ENCODE assay signal across 20 cellular contexts in genomic region chr20:59071224-59071623, GRCh38. TPM values are rescaled to one million over a fixed set of nuclear protein-coding genes. Genes with fewer than 3 reads are reported as not detected.
DNase-seq lines count a peak whose midpoint lies in the region; ATAC-seq and TF ChIP-seq lines count a peak whose summit lies in the region.
"Had no signal": no experiment of that assay in that cellular context is flagged by ENCODE, and none has a peak within 500 bp of the region (broad histone marks: within the 10 kb centered on the region; RNA-seq: fewer than 3 reads in every experiment).

No MANE protein-coding gene starts in this region.

- no peak for DNase-seq in activated naive CD8-positive, alpha-beta T cell treated with anti-CD3 and anti-CD28 coated beads, Interleukin-2, amount 50 U/mL, for 24 hours
- DNase-seq in RPMI7951 (ENCODE audit: low read depth): peak; percentile 20
- DNase-seq in upper lobe of right lung: no peak
- no peak for DNase-seq in H4 (ENCODE audit: low spot score)
- DNase-seq in H9: no peak
- DNase-seq: activated CD4-positive, alpha-beta memory T cell treated with anti-CD3 and anti-CD28 coated beads for 36 hours; activated T-cell treated with anti-CD3 and anti-CD28 coated beads, Interleukin-2, amount 50 U/mL, for 4 hours; CD8-positive, alpha-beta T cell; DMS79 treated with DMSO at 0.1 percent for 48 hours; MM.1S; NCI-H69 had no signal

- H2AK5ac ChIP-seq in H9 (ENCODE audit: insufficient read length, low read length): no peak overlapping the region

- no peaks in the 10 kb centered on the region for H3K36me3 Mint-ChIP-seq in activated naive CD8-positive, alpha-beta T cell
- H3K36me3 Mint-ChIP-seq in activated naive CD8-positive, alpha-beta T cell treated with anti-CD3 and anti-CD28 coated beads, Interleukin-2, amount 50 U/mL, for 24 hours (ENCODE audit: low read depth): no peaks in the 10 kb centered on the region
- no peaks in the 10 kb centered on the region for H3K36me3 Mint-ChIP-seq in H9 (ENCODE audit: insufficient read depth in 1 of 3, low read depth in 3 of 3)
- H3K36me3 Mint-ChIP-seq: activated CD4-positive, alpha-beta memory T cell treated with anti-CD3 and anti-CD28 coated beads for 36 hours; activated naive CD4-positive, alpha-beta T cell treated with anti-CD3 and anti-CD28 coated beads, Interleukin-2, amount 50 U/mL, for 24 hours; CD8-positive, alpha-beta T cell had no signal

- no peak overlapping the region for H2BK120ac ChIP-seq in H9 (ENCODE audit: low read depth, low read length, poor library complexity, severe bottlenecking)

- no peaks in the 10 kb centered on the region for H3K9me3 Mint-ChIP-seq in activated naive CD8-positive, alpha-beta T cell (ENCODE audit: low read depth)
- no peaks in the 10 kb centered on the region for H3K9me3 Mint-ChIP-seq in activated naive CD8-positive, alpha-beta T cell treated with anti-CD3 and anti-CD28 coated beads, Interleukin-2, amount 50 U/mL, for 24 hours
- peaks cover 3 to 5% of the 10 kb centered on the region in 2 experiments; a peak in 3 of 5 replicates for H3K9me3 Mint-ChIP-seq in H9
- H3K9me3 Mint-ChIP-seq: activated CD4-positive, alpha-beta memory T cell treated with anti-CD3 and anti-CD28 coated beads for 36 hours; activated naive CD4-positive, alpha-beta T cell treated with anti-CD3 and anti-CD28 coated beads, Interleukin-2, amount 50 U/mL, for 24 hours; activated T-cell treated with anti-CD3 and anti-CD28 coated beads, Interleukin-2, amount 50 U/mL, for 4 hours; CD8-positive, alpha-beta T cell; stimulated activated naive CD8-positive, alpha-beta T cell treated with anti-CD3 and anti-CD28 coated beads, Interleukin-15, Interleukin-2, amounts not matched to agents 100 ng/mL and 50 ng/mL, for 24 hours had no signal

- H3K56ac ChIP-seq in H9 (ENCODE audit: insufficient read length, low read depth, low read length): no peak overlapping the region

- H3K4me3 ChIP-seq in upper lobe of right lung: no peak overlapping the region
- H3K4me3 ChIP-seq: A549 had no signal

- no peak overlapping the region for H2BK12ac ChIP-seq in H9 (ENCODE audit: insufficient read length, low read depth, low read length)

- no peak overlapping the region for H3K4me3 Mint-ChIP-seq in activated naive CD8-positive, alpha-beta T cell
- no peak overlapping the region for H3K4me3 Mint-ChIP-seq in activated naive CD8-positive, alpha-beta T cell treated with anti-CD3 and anti-CD28 coated beads, Interleukin-2, amount 50 U/mL, for 24 hours
- no peak overlapping the region for H3K4me3 Mint-ChIP-seq in H9
- H3K4me3 Mint-ChIP-seq: activated CD4-positive, alpha-beta memory T cell treated with anti-CD3 and anti-CD28 coated beads for 36 hours; activated naive CD4-positive, alpha-beta T cell treated with anti-CD3 and anti-CD28 coated beads, Interleukin-2, amount 50 U/mL, for 24 hours; activated T-cell treated with anti-CD3 and anti-CD28 coated beads, Interleukin-2, amount 50 U/mL, for 4 hours; CD8-positive, alpha-beta T cell; stimulated activated naive CD8-positive, alpha-beta T cell treated with anti-CD3 and anti-CD28 coated beads, Interleukin-15, Interleukin-2, amounts not matched to agents 100 ng/mL and 50 ng/mL, for 24 hours had no signal

- intact Hi-C loops in upper lobe of right lung (cut with DNase I): no loop called here

- H2BK20ac ChIP-seq in H9 (ENCODE audit: low read depth, low read length, poor library complexity, severe bottlenecking): no peak overlapping the region

- H4K8ac ChIP-seq in H9 (replicated peaks; ENCODE audit: insufficient read length, low read depth, low read length): no peak overlapping the region

- H3K27me3 ChIP-seq in upper lobe of right lung: no peaks in the 10 kb centered on the region
- no peaks in the 10 kb centered on the region for H3K27me3 ChIP-seq in H9 (ENCODE audit: insufficient read depth, low read length)

- H4K5ac ChIP-seq in H9 (ENCODE audit: insufficient read length, low read depth, low read length): no peak overlapping the region

- H4K91ac ChIP-seq in H9 (ENCODE audit: insufficient read length, low read depth, low read length): no peak overlapping the region

- peaks cover 4% of the 10 kb centered on the region for H3K27me3 Mint-ChIP-seq in activated naive CD8-positive, alpha-beta T cell
- H3K27me3 Mint-ChIP-seq in activated naive CD8-positive, alpha-beta T cell treated with anti-CD3 and anti-CD28 coated beads, Interleukin-2, amount 50 U/mL, for 24 hours: peaks cover 21% of the 10 kb centered on the region
- H3K27me3 Mint-ChIP-seq in H9 (ENCODE audit: low read depth): peaks cover 13% of the 10 kb centered on the region

- H3K4me1 Mint-ChIP-seq in activated naive CD8-positive, alpha-beta T cell (ENCODE audit: low read depth): peaks cover 25% of the 10 kb centered on the region
- H3K4me1 Mint-ChIP-seq in activated naive CD8-positive, alpha-beta T cell treated with anti-CD3 and anti-CD28 coated beads, Interleukin-2, amount 50 U/mL, for 24 hours: peaks cover 30% of the 10 kb centered on the region
- H3K4me1 Mint-ChIP-seq in H9: peaks cover 3 to 11% of the 10 kb centered on the region in 2 experiments; a peak in 3 of 4 replicates

- no peak overlapping the region for H3T11ph ChIP-seq in H9 (ENCODE audit: low read length)

- H3K23me2 ChIP-seq in H9 (ENCODE audit: insufficient read length, low read depth, low read length, poor library complexity, severe bottlenecking): no peaks in the 10 kb centered on the region

- no peak overlapping the region for H2BK5ac ChIP-seq in H9 (ENCODE audit: insufficient read length, low read length)

- no CpG with 5 or more reads among the region's 1 CpG for WGBS in H9 (ENCODE audit: extremely low coverage, insufficient read length, low lambda C conversion rate)

- H3K79me2 ChIP-seq in H9 (ENCODE audit: insufficient read depth, low read length): no peaks in the 10 kb centered on the region

- H3K4me1 ChIP-seq in upper lobe of right lung (no peaks in the 10 kb centered on the region), H9 (ENCODE audit: insufficient read depth, low read length) (0 out of 2 replicates have a peak, but pooled peaks cover 3% of the 10 kb centered on the region)

- TF ChIP-seq CTCF in upper lobe of right lung (IDR thresholded peaks at IDR 0.05) (no peak), H9 (conservative IDR thresholded peaks at IDR 0.05) (no peak)

- no peak overlapping the region for H3K4ac ChIP-seq in H9 (ENCODE audit: low read depth, low read length)

- no peak overlapping the region for H3K14ac ChIP-seq in H9 (ENCODE audit: insufficient read depth, low read length)

- no peak overlapping the region for H3K23ac ChIP-seq in H9 (ENCODE audit: insufficient read length, low read depth, low read length)

- no peak overlapping the region for H3K27ac ChIP-seq in upper lobe of right lung
- H3K27ac ChIP-seq in H9 (ENCODE audit: insufficient read length, low read depth, low read length): no peak overlapping the region
- H3K27ac ChIP-seq: A549 had no signal

- H3K18ac ChIP-seq in H9 (ENCODE audit: insufficient read length, low read depth, low read length): no peak overlapping the region

- H2AFZ ChIP-seq in H9 (ENCODE audit: low read length): no peak overlapping the region

- no peaks in the 10 kb centered on the region for H3K36me3 ChIP-seq in upper lobe of right lung

- no peaks in the 10 kb centered on the region for H3K79me1 ChIP-seq in H9 (ENCODE audit: insufficient read depth, low read depth, low read length, poor library complexity, severe bottlenecking)

- no peak overlapping the region for H2BK15ac ChIP-seq in H9 (ENCODE audit: low read depth, low read length)

- H3K9me3 ChIP-seq in upper lobe of right lung: no peaks in the 10 kb centered on the region
- H3K9me3 ChIP-seq in H9 (ENCODE audit: control insufficient read depth, low read depth, low read length): no peaks in the 10 kb centered on the region
- H3K9me3 ChIP-seq: A549 had no signal

- H3K27ac Mint-ChIP-seq in activated naive CD8-positive, alpha-beta T cell: peak overlapping the region; percentile 25
- no peak overlapping the region for H3K27ac Mint-ChIP-seq in activated naive CD8-positive, alpha-beta T cell treated with anti-CD3 and anti-CD28 coated beads, Interleukin-2, amount 50 U/mL, for 24 hours
- no peak overlapping the region for H3K27ac Mint-ChIP-seq in H9
- H3K27ac Mint-ChIP-seq: activated CD4-positive, alpha-beta memory T cell treated with anti-CD3 and anti-CD28 coated beads for 36 hours; activated naive CD4-positive, alpha-beta T cell treated with anti-CD3 and anti-CD28 coated beads, Interleukin-2, amount 50 U/mL, for 24 hours; CD8-positive, alpha-beta T cell; stimulated activated naive CD8-positive, alpha-beta T cell treated with anti-CD3 and anti-CD28 coated beads, Interleukin-15, Interleukin-2, amounts not matched to agents 100 ng/mL and 50 ng/mL, for 24 hours had no signal

- H4K20me1 ChIP-seq in H9 (ENCODE audit: control insufficient read depth, insufficient read depth, insufficient read length): no peaks in the 10 kb centered on the region

- no peak overlapping the region for H3K9ac ChIP-seq in H9 (ENCODE audit: extremely low read depth, insufficient read length, low read length)

- H3K4me2 ChIP-seq in H9 (ENCODE audit: insufficient read depth, insufficient read length, low read length): no peak overlapping the region
- H3K4me2 ChIP-seq: A549 had no signal

- no peak for ATAC-seq in activated naive CD8-positive, alpha-beta T cell treated with anti-CD3 and anti-CD28 coated beads, Interleukin-2, amount 50 U/mL, for 24 hours
- ATAC-seq in HG03159 (IDR thresholded peaks at IDR 0.05; ENCODE audit: unreplicated experiment): peak; percentile 54
- ATAC-seq in upper lobe of right lung: peak; percentile 84
- ATAC-seq in GM19328 (IDR thresholded peaks at IDR 0.05; ENCODE audit: unreplicated experiment): no peak
- ATAC-seq: A549; activated T-cell treated with anti-CD3 and anti-CD28 coated beads, Interleukin-2, amount 50 U/mL, for 4 hours; CD8-positive, alpha-beta T cell; HCT116; Panc1 had no signal

RNA-seq across cellular contexts. Expression of gene PRELID3B, which starts 28.6 kb away (rescaled TPM):
- 142 and 168 TPM in 2 replicates for total RNA-seq in RPMI7951 (2014; rRNA removed; shearing (Covaris generic))
- total RNA-seq in upper lobe of right lung (47.2 TPM), H9 (2021) (52.6 and 56.5 TPM in 2 replicates)
- total RNA-seq in H4 (2014; rRNA removed; shearing (Covaris generic)): 46.9 and 53.4 TPM in 2 replicates

RNA-seq across cellular contexts. Expression of gene ATP5F1E, which starts 39.1 kb away (rescaled TPM):
- total RNA-seq in RPMI7951 (2014; rRNA removed; shearing (Covaris generic)): 124 and 138 TPM in 2 replicates
- total RNA-seq in upper lobe of right lung (59.7 TPM), H9 (2021) (47.4 and 52.7 TPM in 2 replicates)
- 45.0 and 50.5 TPM in 2 replicates for total RNA-seq in H4 (2014; rRNA removed; shearing (Covaris generic))

RNA-seq across cellular contexts. Expression of gene TUBB1, which starts 52.0 kb away (rescaled TPM):
- total RNA-seq in RPMI7951 (2014; rRNA removed; shearing (Covaris generic)): 0.12 and 0.20 TPM in 2 replicates
- total RNA-seq in upper lobe of right lung: 3.0 TPM
- not detected in 2 replicates for total RNA-seq in H4 (2014; rRNA removed; shearing (Covaris generic))
- not detected in 2 replicates for total RNA-seq in H9 (2021)
- total RNA-seq: activated CD4-positive, alpha-beta memory T cell treated with anti-CD3 and anti-CD28 coated beads for 36 hours; activated T-cell treated with anti-CD3 and anti-CD28 coated beads, Interleukin-2, amount 50 U/mL, for 4 hours; CD8-positive, alpha-beta T cell; fibroblast of villous mesenchyme had no signal

Comparison
In these comparisons a context has a peak if more than half of its experiments do, and no peak if none do; other contexts are left out.
1. ATAC-seq: peak in HG03159 (single experiment) and upper lobe of right lung (single experiment); none in activated naive CD8-positive, alpha-beta T cell treated with anti-CD3 and anti-CD28 coated beads, Interleukin-2, amount 50 U/mL, for 24 hours (single experiment) and GM19328 (single experiment).